Comparison of ENCODE assay signal across 8 cellular contexts in genomic region chr9:114653556-114654159, GRCh38. TPM values are rescaled to one million over a fixed set of nuclear protein-coding genes. Genes with fewer than 3 reads are reported as not detected.
DNase-seq lines count a peak whose midpoint lies in the region; ATAC-seq and TF ChIP-seq lines count a peak whose summit lies in the region.

No MANE protein-coding gene starts in this region.

- H2AFZ ChIP-seq in DND-41 (ENCODE audit: low read depth, low read length) = peak overlapping the region; percentile 53
- peak overlapping the region; percentile 5 for H2AFZ ChIP-seq in HCT116 (ENCODE audit: low read depth, low read length, poor library complexity, severe bottlenecking)

- POLR2A ChIA-PET in HCT116 (lab: Charles Lee) = interaction anchor here (1.0 to 1.6 kb wide), 4 partner anchors 66 to 248 kb away, joined by 3 to 4 read pairs (median 4); partner anchors contain the start of gene ATP6V1G1

- peak; percentile 97 for TF ChIP-seq RAD21 in HCT116 (IDR thresholded peaks at IDR 0.05; ENCODE audit: low read depth)

- TF ChIP-seq CTCF in DND-41 (IDR thresholded peaks at IDR 0.05; ENCODE audit: borderline replicate concordance, extremely low read depth, low read length, poor library complexity, severe bottlenecking) (peak; percentile 97), HCT116 (IDR thresholded peaks at IDR 0.05 in 2 of 3, conservative IDR thresholded peaks at IDR 0.05 in 1 of 3; ENCODE audit: borderline replicate concordance in 1 of 3, insufficient read depth in 1 of 3, low read depth in 2 of 3, low read length in 2 of 3) (peak; percentile 90 to 95 (median 90)), body of pancreas (IDR thresholded peaks at IDR 0.05) (peak; percentile 71 to 95 (median 91))

- WGBS in body of pancreas, 2 donors = 32 to 33% methylated on average over 5 to 6 of the region's 6 CpGs

- DNase-seq in DND-41 (peak; percentile 81), HCT116 (ENCODE audit: low read depth, low spot score) (peak; percentile 57), NCI-H1694 (lab: John Stamatoyannopoulos, UW) (peak; percentile 73), UCSD-AML1 (lab: John Stamatoyannopoulos, UW; ENCODE audit: unreplicated experiment) (peak; percentile 54), body of pancreas (peak; percentile 73 to 80 (median 74)), iPS-NIHi11 (ENCODE audit: low spot score) (peak; percentile 84)
- DNase-seq in stimulated activated CD4-positive, alpha-beta T cell treated with anti-CD3 and anti-CD28 coated beads, Interleukin-15, amount 100 ng/mL, for 1 hour (ENCODE audit: low read depth in 1 of 2, low spot score in 1 of 2) = peak; percentile 48 to 63

- H3K9me3 ChIP-seq in DND-41 (ENCODE audit: insufficient read depth, low read length, severe bottlenecking) (no peaks in the 10 kb centered on the region), HCT116 (ENCODE audit: control insufficient read depth in 1 of 2, insufficient read depth in 1 of 2, low read depth in 1 of 2, low read length in 2 of 2) (no peaks in the 10 kb centered on the region), body of pancreas (no peaks in the 10 kb centered on the region)

- CTCF ChIA-PET in HCT116 (lab: Charles Lee) = interaction anchor here (0.6 to 4.0 kb wide), 35 partner anchors 8 to 546 kb away, joined by 3 to 71 read pairs (median 4); partner anchors contain the start of gene ATP6V1G1

- H3K27me3 ChIP-seq in DND-41 (ENCODE audit: insufficient read depth, low read length, poor library complexity) = no peaks in the 10 kb centered on the region
- no peaks in the 10 kb centered on the region for H3K27me3 ChIP-seq in HCT116 (ENCODE audit: insufficient read depth, low read length)
- no peaks in the 10 kb centered on the region for H3K27me3 ChIP-seq in body of pancreas

- RAD21 ChIA-PET in HCT116 (lab: Charles Lee; ENCODE audit: low non-redundant PET in 1 of 2, low total read pairs in 2 of 2, uncharacterized antibody in 2 of 2, unreplicated experiment in 2 of 2) = interaction anchor here (0.9 to 1.7 kb wide), 12 partner anchors 115 to 248 kb away, joined by 3 to 15 read pairs (median 5); no protein-coding TSS in a partner anchor

- H3K79me2 ChIP-seq in DND-41 (ENCODE audit: insufficient read depth, low read length) (no peaks in the 10 kb centered on the region), HCT116 (ENCODE audit: insufficient read depth, low read length) (no peaks in the 10 kb centered on the region)

- no TSS peak for BruUV-seq in HCT116 (replicated peaks; lab: Mats Ljungman, UMichigan)

- H3K27ac ChIP-seq in DND-41 (ENCODE audit: low read length) = peak overlapping the region; percentile 15
- H3K27ac ChIP-seq in HCT116 (ENCODE audit: low read depth, low read length) = no peak overlapping the region
- no peak overlapping the region for H3K27ac ChIP-seq in body of pancreas

- H3K36me3 ChIP-seq in DND-41 (ENCODE audit: insufficient read depth, low read length) (no peaks in the 10 kb centered on the region), HCT116 (ENCODE audit: control insufficient read depth in 1 of 2, insufficient read depth in 2 of 2, low read length in 2 of 2) (no peaks in the 10 kb centered on the region), body of pancreas (replicated peaks in 1 of 2; ENCODE audit: insufficient read depth in 1 of 2, low read depth in 2 of 2) (no peaks in the 10 kb centered on the region)

- ATAC-seq in DND-41 (ENCODE audit: insufficient read depth, low read depth) = peak; percentile 87
- peak; percentile 95 for ATAC-seq in HCT116
- peak; percentile 81 for ATAC-seq in body of pancreas
- ATAC-seq in HG03039 (IDR thresholded peaks at IDR 0.05; ENCODE audit: unreplicated experiment) = no peak

- H3K9me2 ChIP-seq in HCT116 (ENCODE audit: insufficient read depth) = no peaks in the 10 kb centered on the region

- H3K4me2 ChIP-seq in DND-41 (ENCODE audit: insufficient read depth, low read length) (no peak overlapping the region), HCT116 (ENCODE audit: low read length) (no peak overlapping the region)

- H3K4me1 ChIP-seq in DND-41 (ENCODE audit: insufficient read depth, low read length) = peaks cover 4% of the 10 kb centered on the region
- peaks cover 0 to 5% of the 10 kb centered on the region in 2 experiments; a peak in 2 of 4 replicates for H3K4me1 ChIP-seq in HCT116 (ENCODE audit: control insufficient read depth in 1 of 2, insufficient read depth in 2 of 2, low read length in 2 of 2)
- no peaks in the 10 kb centered on the region for H3K4me1 ChIP-seq in body of pancreas

- TF ChIP-seq POLR2A in HCT116 (IDR thresholded peaks at IDR 0.05; ENCODE audit: borderline replicate concordance, extremely low read depth, insufficient read depth, insufficient read length) = no peak
- no peak for TF ChIP-seq POLR2A in body of pancreas (IDR thresholded peaks at IDR 0.05)

- no peak overlapping the region for H3K4me3 ChIP-seq in DND-41 (ENCODE audit: low read depth in 1 of 2, low read length in 2 of 2)
- H3K4me3 ChIP-seq in HCT116 (replicated peaks in 1 of 2; ENCODE audit: low read depth in 1 of 2, low read length in 2 of 2) = no peak overlapping the region
- no peak overlapping the region for H3K4me3 ChIP-seq in body of pancreas

- intact Hi-C loops in HCT116 (cut with micrococcal nuclease) (loop anchor here (1.0 kb wide), 4 partner anchors 166 to 314 kb away; no protein-coding TSS in a partner anchor), body of pancreas (cut with DNase I) (loop anchor here (10.0 kb wide), 1 partner anchor 249 kb away; no protein-coding TSS in a partner anchor)

- H4K20me1 ChIP-seq in DND-41 (ENCODE audit: insufficient read depth, low read length) = no peaks in the 10 kb centered on the region
- H4K20me1 ChIP-seq in HCT116 (ENCODE audit: insufficient read depth) = no peaks in the 10 kb centered on the region

- H3K9ac ChIP-seq in DND-41 (ENCODE audit: low read depth, low read length) = no peak overlapping the region
- H3K9ac ChIP-seq in HCT116 (ENCODE audit: low read length) = no peak overlapping the region

TF ChIP-seq in HCT116, 20 proteins besides CTCF, POLR2A, EP300 and RAD21:
- 0 out of 2 replicates have a peak, but pooled peaks have one; percentile 8 for TF ChIP-seq MAX (IDR thresholded peaks at IDR 0.05)
- TF ChIP-seq JUND (IDR thresholded peaks at IDR 0.05) = no peak
- peak; percentile 29 for TF ChIP-seq YY1 (IDR thresholded peaks at IDR 0.05; ENCODE audit: extremely low read depth, insufficient replicate concordance, low read depth, low read length)
- no peak for TF ChIP-seq ATF3 (IDR thresholded peaks at IDR 0.05)

RNA-seq across cellular contexts. Expression of gene TEX53, which starts 3.9 kb away (rescaled TPM):
- total RNA-seq in HCT116 (2021; ENCODE audit: unreplicated experiment) (not detected), body of pancreas (not detected)
- polyA plus RNA-seq in HCT116 (2012) = not detected in 2 replicates

RNA-seq across cellular contexts. Expression of gene TEX48, which starts 28.3 kb away (rescaled TPM):
- total RNA-seq in HCT116 (2021; ENCODE audit: unreplicated experiment) (not detected), body of pancreas (not detected)
- not detected in 2 replicates for polyA plus RNA-seq in HCT116 (2012)

RNA-seq across cellular contexts. Expression of gene TMEM268, which starts 42.6 kb away (rescaled TPM):
- total RNA-seq in HCT116 (2021; ENCODE audit: unreplicated experiment) = 9.5 TPM
- polyA plus RNA-seq in HCT116 (2012) = 7.8 and 9.1 TPM in 2 replicates
- 1 to 10 TPM; 4.9 to 6.5 TPM for total RNA-seq in body of pancreas
